8 cellular contexts compared by ENCODE assay signal in genomic region chr13:35953537-35954206, GRCh38.
DNase-seq lines count a peak whose midpoint lies in the region; ATAC-seq and TF ChIP-seq lines count a peak whose summit lies in the region.

No MANE protein-coding gene starts in this region.

- H3K9me3 ChIP-seq in heart right ventricle (no peaks in the 10 kb centered on the region), psoas muscle (no peaks in the 10 kb centered on the region)

- intact Hi-C loops in heart right ventricle (cut with DNase I), result loop anchor here in 8 of 10 donors (5.0 to 10.0 kb wide), 11 partner anchors 76 to 739 kb away; no protein-coding TSS in a partner anchor
- intact Hi-C loops in psoas muscle (cut with DNase I), result loop anchor here in 1 of 2 donors (10.0 kb wide), 1 partner anchor 749 kb away; no protein-coding TSS in a partner anchor

- H3K4me1 ChIP-seq in heart right ventricle (peaks cover 0 to 31% (median 15%) of the 10 kb centered on the region in 9 donors), psoas muscle (peaks cover 12% of the 10 kb centered on the region)

- peak; percentile 3 for DNase-seq in NOMO-1 treated with DMSO at 0.1 percent for 48 hours (lab: John Stamatoyannopoulos, UW; ENCODE audit: unreplicated experiment)
- DNase-seq in NOMO-1 (lab: John Stamatoyannopoulos, UW; ENCODE audit: unreplicated experiment in 2 of 2), result no peak
- peak; percentile 88 for DNase-seq in NCI-H2029 (lab: John Stamatoyannopoulos, UW)
- DNase-seq in amniotic epithelial cell (ENCODE audit: low read depth), result peak; percentile 86
- DNase-seq in heart right ventricle, result peak; percentile 60 to 90
- DNase-seq in psoas muscle, result peak; percentile 76 to 88
- DNase-seq in 8988T, result no peak
- DNase-seq in GM20000 (ENCODE audit: low spot score), result no peak

- peak; percentile 89 to 96 (median 94) for ATAC-seq in heart right ventricle
- ATAC-seq in psoas muscle, result peak; percentile 78 to 90 (median 86)

- H3K27me3 ChIP-seq in heart right ventricle (no peaks in the 10 kb centered on the region), psoas muscle (ENCODE audit: insufficient read depth in 3 of 3, low read length in 2 of 3) (no peaks in the 10 kb centered on the region)

- TF ChIP-seq CTCF in heart right ventricle (IDR thresholded peaks at IDR 0.05) (peak; percentile 37 to 86 (median 66)), psoas muscle (IDR thresholded peaks at IDR 0.05) (peak; percentile 49), GM20000 (IDR thresholded peaks at IDR 0.05; ENCODE audit: extremely low read depth, missing control alignments) (no peak)

- H3K27ac ChIP-seq in heart right ventricle (peak overlapping the region in 8 of 10 donors; percentile 5 to 57 (median 37)), psoas muscle (no peak overlapping the region)

- H3K36me3 ChIP-seq in heart right ventricle, result no peaks in the 10 kb centered on the region
- no peaks in the 10 kb centered on the region for H3K36me3 ChIP-seq in psoas muscle (ENCODE audit: insufficient read depth in 1 of 2, low read depth in 1 of 2)

- peak overlapping the region in 4 of 10 donors; percentile 12 to 23 (median 18) for H3K4me3 ChIP-seq in heart right ventricle
- peak overlapping the region; percentile 26 for H3K4me3 ChIP-seq in psoas muscle

- 13 to 18% methylated on average over 12 of the region's 12 CpGs for WGBS in heart right ventricle, 2 donors
- 4 to 5% (median 5%) methylated on average over 12 of the region's 12 CpGs for WGBS in psoas muscle, 3 donors

Comparison
In these comparisons a context has a peak if more than half of its experiments do, and no peak if none do; other contexts are left out.
1. DNase-seq: peak in NOMO-1 treated with DMSO at 0.1 percent for 48 hours (single experiment), NCI-H2029 (single experiment), amniotic epithelial cell (single experiment), heart right ventricle (2 of 2) and psoas muscle (2 of 2); none in NOMO-1 (0 of 2), 8988T (single experiment) and GM20000 (single experiment).